In the genomic region with DNA sequence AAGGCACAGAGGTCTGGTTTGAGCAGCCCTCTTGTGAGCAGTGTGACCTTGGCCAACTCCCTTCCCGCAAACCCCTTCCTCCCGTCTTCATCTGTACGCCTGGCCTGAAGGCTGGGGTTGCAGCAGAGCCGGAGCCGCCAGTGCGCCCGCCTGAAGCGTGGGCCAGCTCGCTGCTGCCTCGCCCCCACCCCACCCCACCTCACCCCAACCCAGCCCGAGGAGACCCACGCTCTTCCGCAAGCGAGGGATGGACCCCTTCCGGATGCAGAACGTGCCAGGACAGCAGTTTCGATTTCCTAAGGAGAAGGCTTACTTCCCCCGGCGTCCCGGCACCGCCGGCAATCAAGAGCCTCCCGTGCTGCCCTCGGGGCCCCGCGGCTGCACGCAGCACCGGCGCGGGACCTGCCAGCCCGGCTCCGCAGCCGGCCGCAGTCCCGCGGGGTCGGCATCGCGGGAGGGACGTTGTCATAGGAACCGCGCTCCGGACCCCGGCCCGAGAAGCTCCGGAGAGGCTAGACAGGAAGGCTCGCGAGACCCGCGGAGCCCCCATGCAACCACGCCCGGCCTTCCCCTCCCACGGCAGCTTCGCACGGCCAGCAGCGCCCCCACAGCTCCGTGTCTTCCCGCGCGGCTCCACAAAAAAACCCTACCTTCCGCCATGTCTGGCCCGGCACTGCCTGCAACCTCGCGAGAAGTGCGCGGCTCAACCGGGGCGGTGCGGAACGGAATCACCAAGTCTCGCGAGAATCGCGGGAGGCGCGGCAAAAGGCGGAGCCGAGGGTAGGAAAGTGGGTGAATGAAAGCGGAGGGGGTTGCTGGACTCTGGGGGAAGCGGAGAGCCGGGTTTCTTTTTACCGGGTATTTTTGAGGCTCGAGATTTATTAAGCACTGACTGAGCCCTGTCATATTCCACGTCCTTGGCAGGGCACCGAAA, we compare ENCODE assay signal across 8 cellular contexts. TPM values are rescaled to one million over a fixed set of nuclear protein-coding genes. Genes with fewer than 3 reads are reported as not detected.
A peak's percentile ranks its signal among the peaks of the same experiment; 100 is the strongest.
DNase-seq lines count a peak whose midpoint lies in the region; TF ChIP-seq lines count a peak whose summit lies in the region.

A gene with protein sequence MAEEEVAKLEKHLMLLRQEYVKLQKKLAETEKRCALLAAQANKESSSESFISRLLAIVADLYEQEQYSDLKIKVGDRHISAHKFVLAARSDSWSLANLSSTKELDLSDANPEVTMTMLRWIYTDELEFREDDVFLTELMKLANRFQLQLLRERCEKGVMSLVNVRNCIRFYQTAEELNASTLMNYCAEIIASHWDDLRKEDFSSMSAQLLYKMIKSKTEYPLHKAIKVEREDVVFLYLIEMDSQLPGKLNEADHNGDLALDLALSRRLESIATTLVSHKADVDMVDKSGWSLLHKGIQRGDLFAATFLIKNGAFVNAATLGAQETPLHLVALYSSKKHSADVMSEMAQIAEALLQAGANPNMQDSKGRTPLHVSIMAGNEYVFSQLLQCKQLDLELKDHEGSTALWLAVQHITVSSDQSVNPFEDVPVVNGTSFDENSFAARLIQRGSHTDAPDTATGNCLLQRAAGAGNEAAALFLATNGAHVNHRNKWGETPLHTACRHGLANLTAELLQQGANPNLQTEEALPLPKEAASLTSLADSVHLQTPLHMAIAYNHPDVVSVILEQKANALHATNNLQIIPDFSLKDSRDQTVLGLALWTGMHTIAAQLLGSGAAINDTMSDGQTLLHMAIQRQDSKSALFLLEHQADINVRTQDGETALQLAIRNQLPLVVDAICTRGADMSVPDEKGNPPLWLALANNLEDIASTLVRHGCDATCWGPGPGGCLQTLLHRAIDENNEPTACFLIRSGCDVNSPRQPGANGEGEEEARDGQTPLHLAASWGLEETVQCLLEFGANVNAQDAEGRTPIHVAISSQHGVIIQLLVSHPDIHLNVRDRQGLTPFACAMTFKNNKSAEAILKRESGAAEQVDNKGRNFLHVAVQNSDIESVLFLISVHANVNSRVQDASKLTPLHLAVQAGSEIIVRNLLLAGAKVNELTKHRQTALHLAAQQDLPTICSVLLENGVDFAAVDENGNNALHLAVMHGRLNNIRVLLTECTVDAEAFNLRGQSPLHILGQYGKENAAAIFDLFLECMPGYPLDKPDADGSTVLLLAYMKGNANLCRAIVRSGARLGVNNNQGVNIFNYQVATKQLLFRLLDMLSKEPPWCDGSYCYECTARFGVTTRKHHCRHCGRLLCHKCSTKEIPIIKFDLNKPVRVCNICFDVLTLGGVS (minus strand): TSS at position 698 of the 934 bp plus-strand sequence. CDS start 38 bp downstream, at position 660.

- no peaks in the 10 kb centered on the region for H3K9me2 ChIP-seq in MM.1S (replicated peaks; ENCODE audit: insufficient read depth, low read length)

- H3K27me3 ChIP-seq in H7 (ENCODE audit: control insufficient read depth, insufficient read depth, low read length): no peaks in the 10 kb centered on the region
- H3K27me3 ChIP-seq in MM.1S (replicated peaks; ENCODE audit: insufficient read depth, low read length): no peaks in the 10 kb centered on the region

- H3K4me3 Mint-ChIP-seq in nephron progenitor cell: peak within 1 kb of the TSS; percentile 92
- peak within 1 kb of the TSS; percentile 89 for H3K4me3 Mint-ChIP-seq in stimulated activated naive CD8-positive, alpha-beta T cell treated with anti-CD3 and anti-CD28 coated beads, Interleukin-15, Interleukin-2, amounts not matched to agents 100 ng/mL and 50 ng/mL, for 24 hours

- H3K79me2 ChIP-seq in MM.1S (ENCODE audit: low read length): peaks cover 55% of the 10 kb centered on the region

- no peaks in the 10 kb centered on the region for H4K20me1 ChIP-seq in MM.1S (ENCODE audit: insufficient read depth, low read length)

- peaks cover 19% of the 10 kb centered on the region for H3K4me1 Mint-ChIP-seq in nephron progenitor cell
- H3K4me1 Mint-ChIP-seq in stimulated activated naive CD8-positive, alpha-beta T cell treated with anti-CD3 and anti-CD28 coated beads, Interleukin-15, Interleukin-2, amounts not matched to agents 100 ng/mL and 50 ng/mL, for 24 hours (ENCODE audit: low read depth): peaks cover 37% of the 10 kb centered on the region

- TF ChIP-seq CTCF in MM.1S (IDR thresholded peaks at IDR 0.05; ENCODE audit: low read length): no peak
- TF ChIP-seq CTCF in nephron progenitor cell (IDR thresholded peaks at IDR 0.05): no peak

- H3K4me1 ChIP-seq in MM.1S (ENCODE audit: low read length): peaks cover 6% of the 10 kb centered on the region; the same call in 1 of the 2 replicates

- H3K27ac Mint-ChIP-seq in nephron progenitor cell: peak within 1 kb of the TSS; percentile 93
- peak within 1 kb of the TSS; percentile 93 for H3K27ac Mint-ChIP-seq in stimulated activated naive CD8-positive, alpha-beta T cell treated with anti-CD3 and anti-CD28 coated beads, Interleukin-15, Interleukin-2, amounts not matched to agents 100 ng/mL and 50 ng/mL, for 24 hours

- peak within 1 kb of the TSS; percentile 98 for H3K4me2 ChIP-seq in MM.1S (ENCODE audit: low read depth, low read length)

- peaks cover 58% of the 10 kb centered on the region for H3K36me3 Mint-ChIP-seq in nephron progenitor cell (ENCODE audit: low read depth)
- peaks cover 22% of the 10 kb centered on the region for H3K36me3 Mint-ChIP-seq in stimulated activated naive CD8-positive, alpha-beta T cell treated with anti-CD3 and anti-CD28 coated beads, Interleukin-15, Interleukin-2, amounts not matched to agents 100 ng/mL and 50 ng/mL, for 24 hours (ENCODE audit: low read depth)

- H2AFZ ChIP-seq in MM.1S (ENCODE audit: low read length): peak within 1 kb of the TSS; percentile 85

- H3F3A ChIP-seq in MM.1S (ENCODE audit: insufficient read depth, low read length): peaks cover 31% of the 10 kb centered on the region

- DNase-seq in EH (ENCODE audit: low read depth) (peak; percentile 94), H7 (peak; percentile 97), MM.1S (peak; percentile 96), SHP77 treated with DMSO at 0.1 percent for 48 hours (lab: John Stamatoyannopoulos, UW) (peak; percentile 83), fibroblast of the conjunctiva (ENCODE audit: low read depth) (peak; percentile 85), nephron progenitor cell (peak; percentile 97)
- DNase-seq in activated effector memory CD4-positive, alpha-beta T cell treated with anti-CD3 and anti-CD28 coated beads, Interleukin-2, amount 50 U/mL, for 16 hours: peak; percentile 99

- H3K4me3 ChIP-seq in H7 (ENCODE audit: insufficient read depth, low read depth, low read length) (peak within 1 kb of the TSS; percentile 95), MM.1S (ENCODE audit: low read length) (peak within 1 kb of the TSS; percentile 98)

- no peaks in the 10 kb centered on the region for H3K9me3 ChIP-seq in MM.1S (replicated peaks; ENCODE audit: insufficient read depth, low read length)

- H3K9me3 Mint-ChIP-seq in nephron progenitor cell: peaks cover 32% of the 10 kb centered on the region
- peaks cover 5% of the 10 kb centered on the region for H3K9me3 Mint-ChIP-seq in stimulated activated naive CD8-positive, alpha-beta T cell treated with anti-CD3 and anti-CD28 coated beads, Interleukin-15, Interleukin-2, amounts not matched to agents 100 ng/mL and 50 ng/mL, for 24 hours

- H3K27ac ChIP-seq in MM.1S (ENCODE audit: low read length): peak within 1 kb of the TSS; percentile 62

- no peaks in the 10 kb centered on the region; the same call in 1 of the 2 replicates for H3K36me3 ChIP-seq in H7 (replicated peaks; ENCODE audit: control insufficient read depth, insufficient read depth, low read length)
- peaks cover 5% of the 10 kb centered on the region; the same call in 1 of the 2 replicates for H3K36me3 ChIP-seq in MM.1S (replicated peaks; ENCODE audit: insufficient read depth, low read length)

- no peaks in the 10 kb centered on the region for H3K27me3 Mint-ChIP-seq in nephron progenitor cell (ENCODE audit: low read depth, poor library complexity)
- no peaks in the 10 kb centered on the region for H3K27me3 Mint-ChIP-seq in stimulated activated naive CD8-positive, alpha-beta T cell treated with anti-CD3 and anti-CD28 coated beads, Interleukin-15, Interleukin-2, amounts not matched to agents 100 ng/mL and 50 ng/mL, for 24 hours

- H3K9ac ChIP-seq in MM.1S (ENCODE audit: low read length): peak within 1 kb of the TSS; percentile 98

RNA-seq across cellular contexts. Expression of the gene that starts here (rescaled TPM):
- 19.2 and 22.1 TPM in 2 replicates for total RNA-seq in H7 (2014; rRNA removed; shearing (Covaris generic))

Comparison
In these comparisons a context has a peak if more than half of its experiments do, and no peak if none do; other contexts are left out.
1. Peak in every context shown above with its lines: DNase-seq, H3K4me3 ChIP-seq and H3K27ac ChIP-seq.